ENCODE assay signal across 8 cellular contexts in genomic region chr4:152385551-152385950, GRCh38.
A peak's percentile ranks its signal among the peaks of the same experiment; 100 is the strongest.
DNase-seq lines count a peak whose midpoint lies in the region; ATAC-seq and TF ChIP-seq lines count a peak whose summit lies in the region.

No MANE protein-coding gene starts in this region.

- intact Hi-C loops in OCI-LY7 (cut with micrococcal nuclease; ENCODE audit: unreplicated experiment): no loop called here

- H3K4me1 ChIP-seq in OCI-LY7 (ENCODE audit: insufficient read depth, low read length, poor library complexity, severe bottlenecking): no peaks in the 10 kb centered on the region
- no peaks in the 10 kb centered on the region for H3K4me1 ChIP-seq in fibroblast of lung (ENCODE audit: control insufficient read depth, extremely low read depth, insufficient read depth, low read length)
- H3K4me1 ChIP-seq in suprapubic skin: peaks cover 17% of the 10 kb centered on the region

- WGBS in suprapubic skin: 15% methylated on average over 1 of the region's 1 CpG

- no peak overlapping the region for H3K9ac ChIP-seq in fibroblast of lung (ENCODE audit: insufficient read depth, low read length)

- POLR2A ChIA-PET in OCI-LY7 (lab: Charles Lee): interaction anchor here (0.6 to 1.3 kb wide), 2 partner anchors 12 to 43 kb away, joined by 3 to 4 read pairs; no protein-coding TSS in a partner anchor

- peaks cover 19% of the 10 kb centered on the region; the same call in 1 of the 2 replicates for H3K79me2 ChIP-seq in OCI-LY7 (ENCODE audit: insufficient read depth, low read depth, low read length)
- H3K79me2 ChIP-seq in fibroblast of lung (ENCODE audit: control insufficient read depth, insufficient read depth, low read length): no peaks in the 10 kb centered on the region

- CTCF ChIA-PET in OCI-LY7 (lab: Charles Lee; ENCODE audit: unreplicated experiment): no interaction called here

- H3K27ac ChIP-seq in OCI-LY7 (ENCODE audit: low read depth, low read length, poor library complexity, severe bottlenecking): no peak overlapping the region
- H3K27ac ChIP-seq in fibroblast of lung (ENCODE audit: insufficient read depth, low read length): no peak overlapping the region
- H3K27ac ChIP-seq in suprapubic skin: no peak overlapping the region

- TF ChIP-seq CTCF in OCI-LY7 (conservative IDR thresholded peaks at IDR 0.05; ENCODE audit: low read length): peak; percentile 77
- peak; percentile 47 to 72 for TF ChIP-seq CTCF in fibroblast of lung (conservative IDR thresholded peaks at IDR 0.05 in 1 of 2, IDR thresholded peaks at IDR 0.05 in 1 of 2; ENCODE audit: low read depth in 1 of 2, low read length in 2 of 2)
- TF ChIP-seq CTCF in suprapubic skin (IDR thresholded peaks at IDR 0.05): peak; percentile 27 to 64

- DNase-seq in NCI-H2196 (lab: John Stamatoyannopoulos, UW; ENCODE audit: unreplicated experiment) (peak; percentile 17), NCI-H2196 treated with DMSO at 0.1 percent for 48 hours (lab: John Stamatoyannopoulos, UW; ENCODE audit: unreplicated experiment) (no peak), OCI-LY7 (ENCODE audit: low spot score) (peak; percentile 11), fibroblast of lung (ENCODE audit: low read depth in 2 of 2) (peak; percentile 4 to 38), suprapubic skin (ENCODE audit: low spot score in 2 of 2) (no peak), NCI-H2029 treated with DMSO at 0.1 percent for 48 hours (lab: John Stamatoyannopoulos, UW) (no peak), inferior parietal cortex (ENCODE audit: extremely low spot score) (no peak)

- H3K27me3 ChIP-seq in fibroblast of lung (ENCODE audit: control insufficient read depth, insufficient read depth, low read length) (no peaks in the 10 kb centered on the region), suprapubic skin (no peaks in the 10 kb centered on the region)

- H3K36me3 ChIP-seq in OCI-LY7 (ENCODE audit: insufficient read depth, low read length) (no peaks in the 10 kb centered on the region), fibroblast of lung (ENCODE audit: control insufficient read depth, insufficient read depth, low read length) (no peaks in the 10 kb centered on the region), suprapubic skin (no peaks in the 10 kb centered on the region)

- no peak overlapping the region for H2AFZ ChIP-seq in OCI-LY7 (ENCODE audit: low read length)
- no peak overlapping the region for H2AFZ ChIP-seq in fibroblast of lung (ENCODE audit: low read length)

- ATAC-seq in GM19452 (IDR thresholded peaks at IDR 0.05; ENCODE audit: unreplicated experiment): no peak

- no peak for TF ChIP-seq POLR2A in suprapubic skin (IDR thresholded peaks at IDR 0.05)

- H3K4me3 ChIP-seq in OCI-LY7 (ENCODE audit: low read depth, low read length, poor library complexity, severe bottlenecking) (no peak overlapping the region), fibroblast of lung (replicated peaks in 1 of 4; ENCODE audit: control extremely low read depth in 1 of 4, insufficient read depth in 1 of 4, low read depth in 3 of 4, low read length in 4 of 4) (no peak overlapping the region), suprapubic skin (no peak overlapping the region)

- no peak for TF ChIP-seq EP300 in suprapubic skin (IDR thresholded peaks at IDR 0.05)

- H4K20me1 ChIP-seq in OCI-LY7 (ENCODE audit: insufficient read depth, low read length): peaks cover 13% of the 10 kb centered on the region; the same call in 1 of the 2 replicates
- H4K20me1 ChIP-seq in fibroblast of lung (ENCODE audit: control insufficient read depth, extremely low read depth, insufficient read depth, low read length): no peaks in the 10 kb centered on the region

- no peak overlapping the region for H3K4me2 ChIP-seq in OCI-LY7 (ENCODE audit: low read length)
- H3K4me2 ChIP-seq in fibroblast of lung (ENCODE audit: extremely low read depth, insufficient read depth, low read length): no peak overlapping the region

- BruUV-seq in OCI-LY7 (replicated peaks; lab: Mats Ljungman, UMichigan): no TSS peak

- H3K9me3 ChIP-seq in OCI-LY7 (ENCODE audit: low read length) (no peaks in the 10 kb centered on the region), fibroblast of lung (ENCODE audit: control insufficient read depth, insufficient read depth, low read depth, low read length) (no peaks in the 10 kb centered on the region), suprapubic skin (no peaks in the 10 kb centered on the region)

- no peaks in the 10 kb centered on the region for H3K9me2 ChIP-seq in OCI-LY7 (ENCODE audit: insufficient read depth, low read length)

Comparison
In these comparisons a context has a peak if more than half of its experiments do, and no peak if none do; other contexts are left out.
1. DNase-seq: peak in NCI-H2196 (single experiment), OCI-LY7 (single experiment) and fibroblast of lung (2 of 2); none in NCI-H2196 treated with DMSO at 0.1 percent for 48 hours (single experiment), suprapubic skin (0 of 2), NCI-H2029 treated with DMSO at 0.1 percent for 48 hours (single experiment) and inferior parietal cortex (single experiment).
2. Peak in every context shown above with its lines, with median percentiles within 50 percentile points of each other: CTCF ChIP-seq.